Comparison of ENCODE assay signal across 1 cellular context in the genomic region with DNA sequence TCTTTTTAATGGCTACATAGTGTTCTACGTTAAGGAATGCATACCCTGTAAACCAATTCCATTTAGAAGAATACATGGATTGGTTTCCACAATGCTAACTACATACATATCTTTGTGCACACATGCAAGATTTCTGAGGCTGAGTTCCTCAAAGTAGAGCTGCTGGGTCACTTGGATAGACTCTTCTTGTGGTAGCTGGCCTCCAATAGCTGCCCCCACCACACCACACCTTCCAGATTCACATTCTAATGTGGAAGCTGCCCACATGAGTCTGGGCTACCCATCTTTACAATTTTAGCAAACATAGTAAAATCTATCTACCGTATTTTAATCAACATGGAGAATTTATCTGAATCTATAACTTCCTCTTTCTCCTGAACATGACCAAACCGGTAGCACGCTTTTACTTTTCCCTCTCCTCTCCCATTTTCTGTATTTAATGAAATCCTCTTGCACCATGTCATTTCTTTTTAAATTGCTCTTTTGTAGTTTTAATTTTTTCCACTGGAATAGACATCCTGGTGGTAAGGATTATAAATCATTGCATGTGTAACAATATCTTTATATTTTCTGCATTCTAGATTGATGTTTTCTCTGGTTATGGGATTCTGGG.
TF ChIP-seq lines count a peak whose summit lies in the region.

No MANE protein-coding gene starts in this region.

TF ChIP-seq in K562, 482 proteins besides CTCF, POLR2A, EP300 and RAD21 (continued from another document and continues in another):
- TF ChIP-seq RFX5 (IDR thresholded peaks at IDR 0.05; ENCODE audit: low read depth, low read length) (no peak), TAF9B (IDR thresholded peaks at IDR 0.05; ENCODE audit: partially characterized antibody) (peak; percentile 41), TAF15 (IDR thresholded peaks at IDR 0.05; ENCODE audit: low read depth, low read length) (no peak), TOE1 (IDR thresholded peaks at IDR 0.05; ENCODE audit: borderline replicate concordance) (no peak), TOE1 (CRISPR knock-in tag; IDR thresholded peaks at IDR 0.05; ENCODE audit: borderline replicate concordance, low read depth) (no peak), ZNF778 (CRISPR knock-in tag; IDR thresholded peaks at IDR 0.05) (no peak), ELF1 (tag; IDR thresholded peaks at IDR 0.05) (0 out of 2 replicates have a peak, but pooled peaks have one; percentile 33), SREBF2 (CRISPR knock-in tag; IDR thresholded peaks at IDR 0.05) (no peak), SRF (CRISPR knock-in tag; IDR thresholded peaks at IDR 0.05) (no peak), ZNF395 (CRISPR knock-in tag; IDR thresholded peaks at IDR 0.05) (no peak), ELF2 (CRISPR knock-in tag; IDR thresholded peaks at IDR 0.05) (peak; percentile 59; the same call in 1 of the 2 replicates), ZNF41 (CRISPR knock-in tag; conservative IDR thresholded peaks at IDR 0.05) (peak; percentile 43; the same call in 1 of the 2 replicates), ZNF830 (CRISPR knock-in tag; IDR thresholded peaks at IDR 0.05) (no peak), SMAD4 (CRISPR knock-in tag; conservative IDR thresholded peaks at IDR 0.05) (peak; percentile 64), KHSRP (IDR thresholded peaks at IDR 0.05) (no peak), NFRKB (IDR thresholded peaks at IDR 0.05; ENCODE audit: low read depth) (no peak; the same call in 1 of the 2 replicates), SIN3B (IDR thresholded peaks at IDR 0.05; ENCODE audit: low read depth) (no peak), HMG20B (CRISPR knock-in tag; IDR thresholded peaks at IDR 0.05) (no peak), CREB1 (IDR thresholded peaks at IDR 0.05) (no peak), CREB1 (CRISPR knock-in tag; IDR thresholded peaks at IDR 0.05) (no peak), ADNP (tag; IDR thresholded peaks at IDR 0.05) (peak; percentile 30; the same call in 1 of the 2 replicates), ZNF707 (CRISPR knock-in tag; conservative IDR thresholded peaks at IDR 0.05) (no peak), PTBP1 (IDR thresholded peaks at IDR 0.05; ENCODE audit: low read depth, low read length) (no peak), MNT (conservative IDR thresholded peaks at IDR 0.05) (peak; percentile 2 to 43; a peak in 1 of 4 replicates), L3MBTL2 (IDR thresholded peaks at IDR 0.05) (peak; percentile 61), MEF2D (tag; conservative IDR thresholded peaks at IDR 0.05; ENCODE audit: low read depth) (peak; percentile 40; the same call in 1 of the 2 replicates), NFIX (CRISPR knock-in tag; IDR thresholded peaks at IDR 0.05; ENCODE audit: low read depth) (no peak), DACH1 (IDR thresholded peaks at IDR 0.05; ENCODE audit: partially characterized antibody) (no peak), LCOR (CRISPR knock-in tag; IDR thresholded peaks at IDR 0.05) (no peak), HOXB6 (CRISPR knock-in tag; IDR thresholded peaks at IDR 0.05; ENCODE audit: borderline replicate concordance) (no peak), DEAF1 (CRISPR knock-in tag; IDR thresholded peaks at IDR 0.05) (no peak), SP2 (IDR thresholded peaks at IDR 0.05; ENCODE audit: extremely low read depth, low read depth, low read length, poor library complexity, severe bottlenecking) (no peak), ZNF740 (CRISPR knock-in tag; IDR thresholded peaks at IDR 0.05) (no peak), ZNF740 (tag; IDR thresholded peaks at IDR 0.05) (peak in 1 of 2 experiments; percentile 79; a peak in 2 of 4 replicates), RBM25 (IDR thresholded peaks at IDR 0.05; ENCODE audit: low read depth, low read length, severe bottlenecking) (no peak), SRSF7 (optimal IDR thresholded peaks at IDR 0.05; ENCODE audit: low read depth, low read length) (no peak), ZNF384 (IDR thresholded peaks at IDR 0.05; ENCODE audit: low read depth, low read length) (no peak), GABPB1 (CRISPR knock-in tag; IDR thresholded peaks at IDR 0.05) (no peak), SMARCA4 (IDR thresholded peaks at IDR 0.05) (no peak), FIP1L1 (IDR thresholded peaks at IDR 0.05; ENCODE audit: low read depth, low read length, poor library complexity, severe bottlenecking) (no peak), RCOR1 (IDR thresholded peaks at IDR 0.05; ENCODE audit: borderline replicate concordance in 1 of 2, low read depth in 2 of 2, low read length in 2 of 2) (0 out of 4 replicates have a peak, but pooled peaks of 1 of the 2 experiments have one; percentile 5)
- TF ChIP-seq, protein P1, sequence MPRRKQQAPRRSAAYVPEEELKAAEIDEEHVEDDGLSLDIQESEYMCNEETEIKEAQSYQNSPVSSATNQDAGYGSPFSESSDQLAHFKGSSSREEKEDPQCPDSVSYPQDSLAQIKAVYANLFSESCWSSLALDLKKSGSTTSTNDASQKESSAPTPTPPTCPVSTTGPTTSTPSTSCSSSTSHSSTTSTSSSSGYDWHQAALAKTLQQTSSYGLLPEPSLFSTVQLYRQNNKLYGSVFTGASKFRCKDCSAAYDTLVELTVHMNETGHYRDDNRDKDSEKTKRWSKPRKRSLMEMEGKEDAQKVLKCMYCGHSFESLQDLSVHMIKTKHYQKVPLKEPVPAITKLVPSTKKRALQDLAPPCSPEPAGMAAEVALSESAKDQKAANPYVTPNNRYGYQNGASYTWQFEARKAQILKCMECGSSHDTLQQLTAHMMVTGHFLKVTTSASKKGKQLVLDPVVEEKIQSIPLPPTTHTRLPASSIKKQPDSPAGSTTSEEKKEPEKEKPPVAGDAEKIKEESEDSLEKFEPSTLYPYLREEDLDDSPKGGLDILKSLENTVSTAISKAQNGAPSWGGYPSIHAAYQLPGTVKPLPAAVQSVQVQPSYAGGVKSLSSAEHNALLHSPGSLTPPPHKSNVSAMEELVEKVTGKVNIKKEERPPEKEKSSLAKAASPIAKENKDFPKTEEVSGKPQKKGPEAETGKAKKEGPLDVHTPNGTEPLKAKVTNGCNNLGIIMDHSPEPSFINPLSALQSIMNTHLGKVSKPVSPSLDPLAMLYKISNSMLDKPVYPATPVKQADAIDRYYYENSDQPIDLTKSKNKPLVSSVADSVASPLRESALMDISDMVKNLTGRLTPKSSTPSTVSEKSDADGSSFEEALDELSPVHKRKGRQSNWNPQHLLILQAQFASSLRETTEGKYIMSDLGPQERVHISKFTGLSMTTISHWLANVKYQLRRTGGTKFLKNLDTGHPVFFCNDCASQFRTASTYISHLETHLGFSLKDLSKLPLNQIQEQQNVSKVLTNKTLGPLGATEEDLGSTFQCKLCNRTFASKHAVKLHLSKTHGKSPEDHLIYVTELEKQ (CRISPR knock-in tag; IDR thresholded peaks at IDR 0.05): no peak
- TF ChIP-seq, protein P2, sequence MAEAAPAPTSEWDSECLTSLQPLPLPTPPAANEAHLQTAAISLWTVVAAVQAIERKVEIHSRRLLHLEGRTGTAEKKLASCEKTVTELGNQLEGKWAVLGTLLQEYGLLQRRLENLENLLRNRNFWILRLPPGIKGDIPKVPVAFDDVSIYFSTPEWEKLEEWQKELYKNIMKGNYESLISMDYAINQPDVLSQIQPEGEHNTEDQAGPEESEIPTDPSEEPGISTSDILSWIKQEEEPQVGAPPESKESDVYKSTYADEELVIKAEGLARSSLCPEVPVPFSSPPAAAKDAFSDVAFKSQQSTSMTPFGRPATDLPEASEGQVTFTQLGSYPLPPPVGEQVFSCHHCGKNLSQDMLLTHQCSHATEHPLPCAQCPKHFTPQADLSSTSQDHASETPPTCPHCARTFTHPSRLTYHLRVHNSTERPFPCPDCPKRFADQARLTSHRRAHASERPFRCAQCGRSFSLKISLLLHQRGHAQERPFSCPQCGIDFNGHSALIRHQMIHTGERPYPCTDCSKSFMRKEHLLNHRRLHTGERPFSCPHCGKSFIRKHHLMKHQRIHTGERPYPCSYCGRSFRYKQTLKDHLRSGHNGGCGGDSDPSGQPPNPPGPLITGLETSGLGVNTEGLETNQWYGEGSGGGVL (CRISPR knock-in tag; IDR thresholded peaks at IDR 0.05): no peak
- TF ChIP-seq, protein P3, sequence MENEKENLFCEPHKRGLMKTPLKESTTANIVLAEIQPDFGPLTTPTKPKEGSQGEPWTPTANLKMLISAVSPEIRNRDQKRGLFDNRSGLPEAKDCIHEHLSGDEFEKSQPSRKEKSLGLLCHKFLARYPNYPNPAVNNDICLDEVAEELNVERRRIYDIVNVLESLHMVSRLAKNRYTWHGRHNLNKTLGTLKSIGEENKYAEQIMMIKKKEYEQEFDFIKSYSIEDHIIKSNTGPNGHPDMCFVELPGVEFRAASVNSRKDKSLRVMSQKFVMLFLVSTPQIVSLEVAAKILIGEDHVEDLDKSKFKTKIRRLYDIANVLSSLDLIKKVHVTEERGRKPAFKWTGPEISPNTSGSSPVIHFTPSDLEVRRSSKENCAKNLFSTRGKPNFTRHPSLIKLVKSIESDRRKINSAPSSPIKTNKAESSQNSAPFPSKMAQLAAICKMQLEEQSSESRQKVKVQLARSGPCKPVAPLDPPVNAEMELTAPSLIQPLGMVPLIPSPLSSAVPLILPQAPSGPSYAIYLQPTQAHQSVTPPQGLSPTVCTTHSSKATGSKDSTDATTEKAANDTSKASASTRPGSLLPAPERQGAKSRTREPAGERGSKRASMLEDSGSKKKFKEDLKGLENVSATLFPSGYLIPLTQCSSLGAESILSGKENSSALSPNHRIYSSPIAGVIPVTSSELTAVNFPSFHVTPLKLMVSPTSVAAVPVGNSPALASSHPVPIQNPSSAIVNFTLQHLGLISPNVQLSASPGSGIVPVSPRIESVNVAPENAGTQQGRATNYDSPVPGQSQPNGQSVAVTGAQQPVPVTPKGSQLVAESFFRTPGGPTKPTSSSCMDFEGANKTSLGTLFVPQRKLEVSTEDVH (IDR thresholded peaks at IDR 0.05; ENCODE audit: low read depth, partially characterized antibody): no peak
- TF ChIP-seq, protein P4, sequence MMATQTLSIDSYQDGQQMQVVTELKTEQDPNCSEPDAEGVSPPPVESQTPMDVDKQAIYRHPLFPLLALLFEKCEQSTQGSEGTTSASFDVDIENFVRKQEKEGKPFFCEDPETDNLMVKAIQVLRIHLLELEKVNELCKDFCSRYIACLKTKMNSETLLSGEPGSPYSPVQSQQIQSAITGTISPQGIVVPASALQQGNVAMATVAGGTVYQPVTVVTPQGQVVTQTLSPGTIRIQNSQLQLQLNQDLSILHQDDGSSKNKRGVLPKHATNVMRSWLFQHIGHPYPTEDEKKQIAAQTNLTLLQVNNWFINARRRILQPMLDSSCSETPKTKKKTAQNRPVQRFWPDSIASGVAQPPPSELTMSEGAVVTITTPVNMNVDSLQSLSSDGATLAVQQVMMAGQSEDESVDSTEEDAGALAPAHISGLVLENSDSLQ (IDR thresholded peaks at IDR 0.05): no peak
- TF ChIP-seq, protein P5, sequence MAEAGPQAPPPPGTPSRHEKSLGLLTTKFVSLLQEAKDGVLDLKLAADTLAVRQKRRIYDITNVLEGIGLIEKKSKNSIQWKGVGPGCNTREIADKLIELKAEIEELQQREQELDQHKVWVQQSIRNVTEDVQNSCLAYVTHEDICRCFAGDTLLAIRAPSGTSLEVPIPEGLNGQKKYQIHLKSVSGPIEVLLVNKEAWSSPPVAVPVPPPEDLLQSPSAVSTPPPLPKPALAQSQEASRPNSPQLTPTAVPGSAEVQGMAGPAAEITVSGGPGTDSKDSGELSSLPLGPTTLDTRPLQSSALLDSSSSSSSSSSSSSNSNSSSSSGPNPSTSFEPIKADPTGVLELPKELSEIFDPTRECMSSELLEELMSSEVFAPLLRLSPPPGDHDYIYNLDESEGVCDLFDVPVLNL (CRISPR knock-in tag; IDR thresholded peaks at IDR 0.05; ENCODE audit: low read depth): no peak
- TF ChIP-seq, protein P6, sequence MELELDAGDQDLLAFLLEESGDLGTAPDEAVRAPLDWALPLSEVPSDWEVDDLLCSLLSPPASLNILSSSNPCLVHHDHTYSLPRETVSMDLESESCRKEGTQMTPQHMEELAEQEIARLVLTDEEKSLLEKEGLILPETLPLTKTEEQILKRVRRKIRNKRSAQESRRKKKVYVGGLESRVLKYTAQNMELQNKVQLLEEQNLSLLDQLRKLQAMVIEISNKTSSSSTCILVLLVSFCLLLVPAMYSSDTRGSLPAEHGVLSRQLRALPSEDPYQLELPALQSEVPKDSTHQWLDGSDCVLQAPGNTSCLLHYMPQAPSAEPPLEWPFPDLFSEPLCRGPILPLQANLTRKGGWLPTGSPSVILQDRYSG (tag; conservative IDR thresholded peaks at IDR 0.05; ENCODE audit: low read depth): 0 out of 2 replicates have a peak, but pooled peaks have one; percentile 72
